Comparison of ENCODE assay signal across 8 cellular contexts in genomic region chr17:17822189-17822978, GRCh38. TPM values are rescaled to one million over a fixed set of nuclear protein-coding genes. Genes with fewer than 3 reads are reported as not detected.
DNase-seq lines count a peak whose midpoint lies in the region; ATAC-seq and TF ChIP-seq lines count a peak whose summit lies in the region.

No MANE protein-coding gene starts in this region.

- CTCF ChIA-PET in A673 (lab: Charles Lee) (no interaction called here), WTC11 (lab: Charles Lee) (interaction anchor here (1.2 to 1.5 kb wide), 4 partner anchors 10 to 97 kb away, joined by 4 to 8 read pairs (median 5); partner anchors contain the start of gene SREBF1)

- no peak for ATAC-seq in HG03378 (IDR thresholded peaks at IDR 0.05; ENCODE audit: unreplicated experiment)
- ATAC-seq in WTC11 = no peak

- DNase-seq in A673 (ENCODE audit: low spot score) (no peak), cerebellar cortex (ENCODE audit: low spot score) (peak; percentile 68), middle frontal gyrus (ENCODE audit: extremely low spot score, low spot score) (peak; percentile 80), NCI-H510A (lab: John Stamatoyannopoulos, UW) (no peak), SW 1271 (lab: John Stamatoyannopoulos, UW) (no peak), WTC11 (ENCODE audit: low spot score) (no peak)

- peaks cover 11 to 23% (median 16%) of the 10 kb centered on the region in 3 donors for H3K4me1 Mint-ChIP-seq in IgD-negative memory B cell
- H3K4me1 Mint-ChIP-seq in WTC11 = peaks cover 74% of the 10 kb centered on the region

- intact Hi-C loops in A673 (cut with micrococcal nuclease; ENCODE audit: unreplicated experiment) = no loop called here

- H3K9me3 Mint-ChIP-seq in IgD-negative memory B cell (no peaks in the 10 kb centered on the region), WTC11 (no peaks in the 10 kb centered on the region)

- H3K27ac Mint-ChIP-seq in IgD-negative memory B cell = peak overlapping the region in 2 of 3 donors; percentile 63 to 64
- H3K27ac Mint-ChIP-seq in WTC11 = no peak overlapping the region

- peak overlapping the region; percentile 83 for H3K27ac ChIP-seq in A673 (ENCODE audit: low read depth, low read length, poor library complexity, severe bottlenecking)

- H3K4me3 ChIP-seq in A673 (ENCODE audit: low read depth, low read length, poor library complexity, severe bottlenecking) = peak overlapping the region; percentile 72

- POLR2A ChIA-PET in A673 (lab: Charles Lee; ENCODE audit: low non-redundant PET) = interaction anchor here (0.6 kb wide), 1 partner anchor 10 kb away, joined by 7 read pairs; no protein-coding TSS in a partner anchor
- POLR2A ChIA-PET in WTC11 (lab: Charles Lee) = interaction anchor here (1.5 to 9.4 kb wide), 2 partner anchors 15 to 38 kb away, joined by 3 to 137 read pairs; partner anchors contain the start of gene SREBF1

- H3K4me3 Mint-ChIP-seq in IgD-negative memory B cell (peak overlapping the region in 1 of 4 donors; percentile 45), WTC11 (no peak overlapping the region)

- peaks cover 52% of the 10 kb centered on the region for H3K36me3 ChIP-seq in A673 (ENCODE audit: insufficient read depth, low read length, poor library complexity, severe bottlenecking)

- peaks cover 78% of the 10 kb centered on the region for H3K4me1 ChIP-seq in A673 (ENCODE audit: insufficient read depth, low read length, poor library complexity, severe bottlenecking)

- no peaks in the 10 kb centered on the region for H3K9me3 ChIP-seq in A673 (ENCODE audit: low read depth, low read length, poor library complexity, severe bottlenecking)

- no TSS peak for BruUV-seq in A673 (replicated peaks; lab: Mats Ljungman, UMichigan)

- H3K36me3 Mint-ChIP-seq in IgD-negative memory B cell (peaks cover 2% of the 10 kb centered on the region), WTC11 (peaks cover 14% of the 10 kb centered on the region)

- H3K27me3 Mint-ChIP-seq in IgD-negative memory B cell (no peaks in the 10 kb centered on the region), WTC11 (ENCODE audit: low read depth) (no peaks in the 10 kb centered on the region)

- TF ChIP-seq CTCF in A673 (conservative IDR thresholded peaks at IDR 0.05; ENCODE audit: low read depth, low read length) = no peak
- no peak for TF ChIP-seq CTCF in WTC11 (IDR thresholded peaks at IDR 0.05)

- H3K27me3 ChIP-seq in A673 (replicated peaks; ENCODE audit: insufficient read depth, low read depth, low read length, poor library complexity) = no peaks in the 10 kb centered on the region

TF ChIP-seq in WTC11, 78 proteins besides CTCF, POLR2A, EP300 and RAD21:
- TF ChIP-seq ERG (CRISPR knock-in tag; IDR thresholded peaks at IDR 0.05) (no peak), ZNF219 (CRISPR knock-in tag; IDR thresholded peaks at IDR 0.05; ENCODE audit: borderline replicate concordance) (no peak)

RNA-seq across cellular contexts. Expression of gene SREBF1, which starts 14.4 kb away (rescaled TPM):
- total RNA-seq in A673 (2021) (240 and 328 TPM in 2 replicates), WTC11 (2021) (72.3 to 93.7 TPM (median 76.7 TPM) in 3 replicates)
- 9.1 TPM for polyA plus RNA-seq in IgD-negative memory B cell

Comparison
In these comparisons a context has a peak if more than half of its experiments do, and no peak if none do; other contexts are left out.
1. DNase-seq: peak in cerebellar cortex (single experiment) and middle frontal gyrus (single experiment); none in A673 (single experiment), NCI-H510A (single experiment), SW 1271 (0 of 2) and WTC11 (single experiment).